ENCODE assay signal across 19 cellular contexts in genomic region chr2:186614373-186614772, GRCh38. TPM values are rescaled to one million over a fixed set of nuclear protein-coding genes. Genes with fewer than 3 reads are reported as not detected.
A peak's percentile ranks its signal among the peaks of the same experiment; 100 is the strongest.
DNase-seq lines count a peak whose midpoint lies in the region; ATAC-seq, FAIRE-seq and TF ChIP-seq lines count a peak whose summit lies in the region.
"Had no signal": no experiment of that assay in that cellular context is flagged by ENCODE, and none has a peak within 500 bp of the region (broad histone marks: within the 10 kb centered on the region; RNA-seq: fewer than 3 reads in every experiment).

No MANE protein-coding gene starts in this region.

- TF ChIP-seq POLR2A in suprapubic skin (IDR thresholded peaks at IDR 0.05) = no peak

- no peak overlapping the region for H3K4me3 ChIP-seq in suprapubic skin
- no peak overlapping the region for H3K4me3 ChIP-seq in aorta (ENCODE audit: low read length in 2 of 2)
- H3K4me3 ChIP-seq: GM12878 had no signal

- DNase-seq in DMS53 treated with DMSO at 0.1 percent for 48 hours (lab: John Stamatoyannopoulos, UW; ENCODE audit: unreplicated experiment) (peak; percentile 25), RCC 7860 (ENCODE audit: low spot score) (no peak), frontal cortex (ENCODE audit: low spot score in 2 of 2) (no peak), suprapubic skin (ENCODE audit: low spot score in 2 of 2) (no peak), NCI-H2227 (lab: John Stamatoyannopoulos, UW; ENCODE audit: unreplicated experiment) (no peak), aorta (no peak)
- DNase-seq in CD4-positive, alpha-beta T cell = no peak
- DNase-seq: ACHN; BE2C; C1 segment of cervical spinal cord; Caco-2; CD4-positive, CD25-positive, alpha-beta regulatory T cell; DND-41; EL; H9 had no signal

- no peaks in the 10 kb centered on the region for H3K27me3 Mint-ChIP-seq in CD4-positive, alpha-beta T cell
- H3K27me3 Mint-ChIP-seq: CD4-positive, CD25-positive, alpha-beta regulatory T cell had no signal

- TF ChIP-seq EP300 in suprapubic skin (IDR thresholded peaks at IDR 0.05) = no peak

- H3K27ac ChIP-seq in CD4-positive, alpha-beta T cell (ENCODE audit: low read depth, low read length) = no peak overlapping the region
- H3K27ac ChIP-seq in suprapubic skin (no peak overlapping the region), aorta (ENCODE audit: low read depth in 1 of 2, low read length in 2 of 2) (no peak overlapping the region)
- H3K27ac ChIP-seq: HL-60 had no signal

- no peak overlapping the region for H3K27ac Mint-ChIP-seq in CD4-positive, alpha-beta T cell
- H3K27ac Mint-ChIP-seq: CD4-positive, CD25-positive, alpha-beta regulatory T cell; H9 had no signal

- 62% methylated on average over 2 of the region's 2 CpGs for WGBS in suprapubic skin
- WGBS in aorta, 2 donors = 80 to 90% methylated on average over 2 of the region's 2 CpGs

- H3K36me3 Mint-ChIP-seq in CD4-positive, alpha-beta T cell (ENCODE audit: low read depth) = no peaks in the 10 kb centered on the region
- H3K36me3 Mint-ChIP-seq: CD4-positive, CD25-positive, alpha-beta regulatory T cell had no signal

- no peaks in the 10 kb centered on the region for H3K9me3 ChIP-seq in CD4-positive, alpha-beta T cell (ENCODE audit: control insufficient read depth, low read length)
- H3K9me3 ChIP-seq in suprapubic skin (no peaks in the 10 kb centered on the region), aorta (ENCODE audit: control insufficient read depth, low read length) (no peaks in the 10 kb centered on the region)
- H3K9me3 ChIP-seq: BE2C, Caco-2 had no signal

- CTCF ChIA-PET in CD4-positive, alpha-beta T cell (lab: Charles Lee) = no interaction called here

- H3K9me3 Mint-ChIP-seq in CD4-positive, alpha-beta T cell = no peaks in the 10 kb centered on the region
- H3K9me3 Mint-ChIP-seq: CD4-positive, CD25-positive, alpha-beta regulatory T cell; H9 had no signal

- FAIRE-seq in RCC 7860 (lab: Jason Lieb, UNC) (peak; percentile 68), frontal cortex (lab: Jason Lieb, UNC) (peak; percentile 57)
- FAIRE-seq: D721Med, GM12878, H1 had no signal

- H3K36me3 ChIP-seq in suprapubic skin (no peaks in the 10 kb centered on the region), aorta (ENCODE audit: control insufficient read depth in 1 of 2, insufficient read depth in 2 of 2, low read length in 1 of 2) (no peaks in the 10 kb centered on the region)
- H3K36me3 ChIP-seq: BE2C had no signal

- no peak for TF ChIP-seq CTCF in CD4-positive, alpha-beta T cell (IDR thresholded peaks at IDR 0.05)
- TF ChIP-seq CTCF in suprapubic skin (IDR thresholded peaks at IDR 0.05) = no peak

- POLR2A ChIA-PET in CD4-positive, alpha-beta T cell (lab: Charles Lee) = no interaction called here

- H3K4me1 ChIP-seq in suprapubic skin (peaks cover 20% of the 10 kb centered on the region), aorta (ENCODE audit: control insufficient read depth in 1 of 2, insufficient read depth in 2 of 2, low read length in 2 of 2) (no peaks in the 10 kb centered on the region)
- H3K4me1 ChIP-seq: BE2C had no signal

- no peaks in the 10 kb centered on the region for H3K27me3 ChIP-seq in CD4-positive, alpha-beta T cell (ENCODE audit: control insufficient read depth, insufficient read depth, low read length)
- H3K27me3 ChIP-seq in suprapubic skin (no peaks in the 10 kb centered on the region), aorta (ENCODE audit: control insufficient read depth in 1 of 2, insufficient read depth in 2 of 2, low read length in 1 of 2) (no peaks in the 10 kb centered on the region)
- H3K27me3 ChIP-seq: BE2C had no signal

- H3K4me3 Mint-ChIP-seq in CD4-positive, alpha-beta T cell = no peak overlapping the region
- H3K4me3 Mint-ChIP-seq: CD4-positive, CD25-positive, alpha-beta regulatory T cell; H9 had no signal

- intact Hi-C loops in CD4-positive, alpha-beta T cell (cut with DNase I, micrococcal nuclease) = no loop called here
- intact Hi-C loops in aorta (cut with DNase I) = no loop called here

- no peak for ATAC-seq in CD4-positive, alpha-beta T cell (ENCODE audit: poor library complexity)
- no peak for ATAC-seq in aorta (ENCODE audit: low FRiP score)
- ATAC-seq: GM12878 had no signal

- H3K4me1 Mint-ChIP-seq in CD4-positive, alpha-beta T cell (ENCODE audit: low read depth) = no peaks in the 10 kb centered on the region

RNA-seq across cellular contexts. Expression of gene ITGAV, which starts 24.5 kb away (rescaled TPM):
- 37.5 TPM for total RNA-seq in frontal cortex
- total RNA-seq in CD4-positive, alpha-beta T cell = 1 to 10 TPM; 2.9 to 3.7 TPM
- total RNA-seq in suprapubic skin = 100 to 1,000 TPM in 1 of 4 donors, 10 to 100 TPM in 3; 66.7 to 132 (median 87.2) TPM
- total RNA-seq in aorta = 100 to 1,000 TPM; 138 to 146 TPM
- polyA plus RNA-seq in aorta = 10 to 100 TPM; 27.9 to 40.1 TPM
